ENCODE assay signal across 16 cellular contexts in the genomic region with DNA sequence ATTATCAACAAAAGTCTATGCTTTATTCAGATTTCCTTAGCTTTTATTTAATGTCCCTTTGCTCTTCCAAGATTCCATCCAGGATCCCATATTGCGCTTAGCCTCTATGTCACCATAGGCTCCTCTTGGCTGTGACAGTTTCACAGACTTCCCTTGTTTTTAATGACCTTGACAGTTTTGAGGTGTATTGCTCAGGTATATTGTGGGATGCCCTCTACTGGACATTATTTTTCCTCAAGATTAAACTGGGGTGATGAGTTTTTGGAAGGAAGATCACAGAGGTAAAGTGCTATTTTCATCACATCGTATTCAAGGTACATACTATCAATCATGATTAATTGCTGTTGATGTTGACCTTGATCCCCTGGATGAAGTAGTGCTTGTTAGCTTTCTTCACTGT.
DNase-seq lines count a peak whose midpoint lies in the region; ATAC-seq, FAIRE-seq and TF ChIP-seq lines count a peak whose summit lies in the region.
"Had no signal": no experiment of that assay in that cellular context is flagged by ENCODE, and none has a peak within 500 bp of the region (broad histone marks: within the 10 kb centered on the region; RNA-seq: fewer than 3 reads in every experiment).

No MANE protein-coding gene starts in this region.

- FAIRE-seq in GM18507 (lab: Jason Lieb, UNC), result peak; percentile 67
- FAIRE-seq: H54 had no signal

- H3K27me3 ChIP-seq in A673 (replicated peaks; ENCODE audit: insufficient read depth, low read depth, low read length, poor library complexity) (no peaks in the 10 kb centered on the region), Peyer's patch (no peaks in the 10 kb centered on the region)
- H3K27me3 ChIP-seq: adrenal gland had no signal

- BruUV-seq in A673 (replicated peaks; lab: Mats Ljungman, UMichigan), result no TSS peak

- no peaks in the 10 kb centered on the region for H3K4me1 ChIP-seq in A673 (ENCODE audit: insufficient read depth, low read length, poor library complexity, severe bottlenecking)
- H3K4me1 ChIP-seq in Peyer's patch, result no peaks in the 10 kb centered on the region
- H3K4me1 ChIP-seq: adrenal gland had no signal

- no peak overlapping the region for H3K27ac ChIP-seq in A673 (ENCODE audit: low read depth, low read length, poor library complexity, severe bottlenecking)
- no peak overlapping the region for H3K27ac ChIP-seq in Peyer's patch
- H3K27ac ChIP-seq: adrenal gland, HL-60 had no signal

- intact Hi-C loops in A673 (cut with micrococcal nuclease; ENCODE audit: unreplicated experiment), result loop anchor here (10.0 kb wide), 1 partner anchor 219 kb away; no protein-coding TSS in a partner anchor

- H3K9me3 ChIP-seq in A673 (ENCODE audit: low read depth, low read length, poor library complexity, severe bottlenecking), result no peaks in the 10 kb centered on the region
- no peaks in the 10 kb centered on the region for H3K9me3 ChIP-seq in Peyer's patch
- H3K9me3 ChIP-seq: adrenal gland had no signal

- no peaks in the 10 kb centered on the region for H3K36me3 ChIP-seq in A673 (ENCODE audit: insufficient read depth, low read length, poor library complexity, severe bottlenecking)
- no peaks in the 10 kb centered on the region for H3K36me3 ChIP-seq in Peyer's patch
- H3K36me3 ChIP-seq: adrenal gland had no signal

- CTCF ChIA-PET in A673 (lab: Charles Lee), result no interaction called here

- ATAC-seq in GM19397 (IDR thresholded peaks at IDR 0.05; ENCODE audit: unreplicated experiment), result no peak
- ATAC-seq in HG02623 (IDR thresholded peaks at IDR 0.05; ENCODE audit: unreplicated experiment), result no peak
- ATAC-seq: T-helper 17 cell had no signal

- peak; percentile 31 for TF ChIP-seq CTCF in A673 (conservative IDR thresholded peaks at IDR 0.05; ENCODE audit: low read depth, low read length)
- TF ChIP-seq CTCF in Peyer's patch (IDR thresholded peaks at IDR 0.05), result peak in 4 of 6 experiments; percentile 23 to 35 (median 28)
- TF ChIP-seq CTCF in fibroblast of mammary gland (conservative IDR thresholded peaks at IDR 0.05; ENCODE audit: control insufficient read depth, insufficient read depth, low read depth, low read length), result peak; percentile 11

- POLR2A ChIA-PET in A673 (lab: Charles Lee; ENCODE audit: low non-redundant PET), result no interaction called here

- TF ChIP-seq POLR2A in Peyer's patch (IDR thresholded peaks at IDR 0.05), result no peak

- H3K4me3 ChIP-seq in A673 (ENCODE audit: low read depth, low read length, poor library complexity, severe bottlenecking) (no peak overlapping the region), Peyer's patch (no peak overlapping the region), fibroblast of mammary gland (ENCODE audit: control insufficient read depth, low read depth, low read length) (no peak overlapping the region)
- H3K4me3 ChIP-seq: adrenal gland had no signal

- no peak for DNase-seq in A673 (ENCODE audit: low spot score)
- DNase-seq in GM18507 (ENCODE audit: extremely low spot score, insufficient read length, low read depth), result no peak
- no peak for DNase-seq in Peyer's patch
- no peak for DNase-seq in fibroblast of mammary gland (ENCODE audit: low read depth)
- no peak for DNase-seq in nucleus accumbens (lab: John Stamatoyannopoulos, UW)
- DNase-seq in NCI-H345 treated with DMSO at 0.1 percent for 48 hours (lab: John Stamatoyannopoulos, UW; ENCODE audit: unreplicated experiment), result no peak
- DNase-seq: activated CD4-positive, alpha-beta T cell treated with anti-CD3 and anti-CD28 coated beads for 48 hours; NCI-H1092; NCI-H226; stimulated activated CD4-positive, alpha-beta T cell treated with anti-CD3 and anti-CD28 coated beads, Interleukin-2, amount 100 ng/mL, for 48 hours; T-helper 17 cell had no signal
